ENCODE assay signal across 33 cellular contexts in genomic region chr6:150214310-150214709, GRCh38.
"Had no signal": no experiment of that assay in that cellular context is flagged by ENCODE, and none has a peak within 500 bp of the region (broad histone marks: within the 10 kb centered on the region; RNA-seq: fewer than 3 reads in every experiment).

No MANE protein-coding gene starts in this region.

- DNase-seq: activated effector memory CD4-positive, alpha-beta T cell treated with anti-CD3 and anti-CD28 coated beads, Interleukin-2, amount 50 U/mL, for 16 hours; activated effector memory CD4-positive, alpha-beta T cell treated with Interleukin-2 at 50 U/mL for 16 hours; activated gamma-delta T cell; activated gamma-delta T cell treated with Interleukin-2 at 50 U/mL for 16 hours; activated naive CD4-positive, alpha-beta T cell; activated naive CD4-positive, alpha-beta T cell treated with anti-CD3 and anti-CD28 coated beads for 36 hours; activated naive CD4-positive, alpha-beta T cell treated with anti-CD3 and anti-CD28 coated beads, Interleukin-2, amount 10 ng/mL, durations not matched to agents 7 days and 5 days; activated naive CD4-positive, alpha-beta T cell treated with anti-CD3 and anti-CD28 coated beads, Interleukin-2, amount 50 U/mL, for 16 hours; activated naive CD4-positive, alpha-beta T cell treated with Interleukin-2 at 50 U/mL for 16 hours; activated naive CD8-positive, alpha-beta T cell treated with anti-CD3 and anti-CD28 coated beads for 36 hours; activated naive CD8-positive, alpha-beta T cell treated with anti-CD3 and anti-CD28 coated beads, Interleukin-2, amount 10 ng/mL, durations not matched to agents 7 days and 5 days; activated naive CD8-positive, alpha-beta T cell treated with anti-CD3 and anti-CD28 coated beads, Interleukin-2, amount 50 U/mL, for 24 hours; activated T-cell treated with anti-CD3 and anti-CD28 coated beads, Interleukin-2, amount 50 U/mL, for 24 hours; activated T-cell treated with anti-CD3 and anti-CD28 coated beads, Interleukin-2, amount 50 U/mL, for 4 hours; activated T-cell treated with anti-CD3 and anti-CD28 coated beads, Interleukin-2, amount 50 U/mL, for 48 hours; activated T-cell treated with anti-CD3 and anti-CD28 coated beads, Interleukin-2, amount 50 U/mL, for 72 hours; adrenal gland; amniotic stem cell; amygdala; anterior cingulate cortex; aorta; body of pancreas; brain microvascular endothelial cell; caudate nucleus; central memory CD4-positive, alpha-beta T cell; cerebellar nuclear complex had no signal

- ATAC-seq: activated naive CD4-positive, alpha-beta T cell treated with anti-CD3 and anti-CD28 coated beads, Interleukin-2, amount 50 U/mL, for 72 hours; activated naive CD8-positive, alpha-beta T cell treated with anti-CD3 and anti-CD28 coated beads, Interleukin-2, amount 50 U/mL, for 24 hours; activated T-cell treated with anti-CD3 and anti-CD28 coated beads, Interleukin-2, amount 50 U/mL, for 4 hours; activated T-cell treated with anti-CD3 and anti-CD28 coated beads, Interleukin-2, amount 50 U/mL, for 72 hours; activated T-helper 17 cell treated with anti-CD3 and anti-CD28 coated beads, Interleukin-2, amount 50 U/mL, for 72 hours; body of pancreas had no signal

- H3K9me3 ChIP-seq: adrenal gland, ascending aorta, body of pancreas, breast epithelium had no signal

- H3K27me3 ChIP-seq: adrenal gland, ascending aorta, body of pancreas, brain microvascular endothelial cell, breast epithelium, cardiac muscle cell had no signal

- H3K4me1 ChIP-seq: adrenal gland, ascending aorta, body of pancreas, breast epithelium had no signal

- FAIRE-seq: astrocyte, bronchial epithelial cell had no signal

- H3K4me3 ChIP-seq: adrenal gland, ascending aorta, body of pancreas, breast epithelium, cardiac muscle cell had no signal

- H3K36me3 ChIP-seq: adrenal gland, ascending aorta, brain microvascular endothelial cell, breast epithelium had no signal

- H3K27ac ChIP-seq: adrenal gland, ascending aorta, body of pancreas, brain microvascular endothelial cell, breast epithelium, cardiac muscle cell had no signal
